ENCODE assay signal across 9 cellular contexts in the genomic region with DNA sequence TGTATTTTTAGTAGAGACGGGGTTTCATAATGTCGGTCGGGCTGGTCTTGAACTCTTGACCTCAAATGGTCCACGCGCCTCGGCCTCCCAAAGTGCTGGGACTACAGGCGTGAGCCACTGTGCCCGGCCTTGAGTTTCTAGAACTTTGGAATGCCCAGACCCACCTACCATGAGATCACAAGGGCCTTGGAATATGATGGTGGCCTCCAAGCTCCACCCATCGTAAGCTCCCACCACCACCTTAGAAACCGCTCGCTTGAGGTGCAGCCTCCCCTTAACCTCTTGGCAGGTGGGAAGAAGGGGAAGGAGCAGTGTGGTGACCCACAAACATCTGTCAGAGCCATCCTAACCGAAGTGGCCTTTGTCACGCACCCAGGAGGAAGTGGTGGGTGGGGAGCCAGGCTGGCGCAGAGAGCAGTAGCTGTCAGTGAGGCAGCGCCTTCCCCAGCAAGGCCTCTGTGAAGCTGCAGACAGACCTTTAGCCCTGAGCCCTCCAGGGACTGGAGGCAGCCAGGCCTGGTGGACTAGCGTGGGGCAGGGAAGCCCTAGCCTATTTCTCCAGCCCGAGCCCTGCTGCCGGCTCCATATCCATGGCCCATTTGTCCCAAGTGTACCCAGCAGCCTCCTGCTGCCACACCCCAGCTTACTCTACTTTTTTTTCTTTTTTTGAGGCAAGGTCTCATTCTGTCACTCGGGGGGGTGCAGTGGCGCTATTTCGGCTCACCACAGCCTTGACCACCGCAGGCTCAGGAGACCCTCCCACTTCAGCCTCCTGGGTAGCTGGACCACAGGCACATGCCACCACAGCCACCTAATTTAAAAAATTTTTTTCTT. TPM values are rescaled to one million over a fixed set of nuclear protein-coding genes. Genes with fewer than 3 reads are reported as not detected.
DNase-seq lines count a peak whose midpoint lies in the region; ATAC-seq, FAIRE-seq and TF ChIP-seq lines count a peak whose summit lies in the region.
"Had no signal": no experiment of that assay in that cellular context is flagged by ENCODE, and none has a peak within 500 bp of the region (broad histone marks: within the 10 kb centered on the region; RNA-seq: fewer than 3 reads in every experiment).

No MANE protein-coding gene starts in this region.

- peak; percentile 68 for FAIRE-seq in GM12878 (lab: Jason Lieb, UNC)

- in situ Hi-C loops in GM12878 (cut with MboI), result loop anchor here (25.0 kb wide), 1 partner anchor 1429 kb away; no protein-coding TSS in a partner anchor

- H3K27ac ChIP-seq in GM12878 (ENCODE audit: control insufficient read depth, insufficient read depth), result peak overlapping the region; percentile 89
- H3K27ac ChIP-seq: SJSA1 had no signal

- under 1% methylated on average over 22 of the region's 22 CpGs for WGBS in GM12878 (ENCODE audit: insufficient coverage, insufficient replicate concordance, low lambda C conversion rate, missing lambda C conversion rate)

- TSS peak; percentile 91 for BruUV-seq in GM12878 (replicated peaks; lab: Mats Ljungman, UMichigan)

- peak overlapping the region; percentile 77 for H3K9ac ChIP-seq in GM12878 (ENCODE audit: control insufficient read depth, insufficient read depth, low read length)

- peak; percentile 96 for TF ChIP-seq POLR2A in GM12878 (IDR thresholded peaks at IDR 0.05; ENCODE audit: low read depth, low read length)

- ATAC-seq in GM19023 (IDR thresholded peaks at IDR 0.05; ENCODE audit: unreplicated experiment) (peak; percentile 72), HG03097 (IDR thresholded peaks at IDR 0.05; ENCODE audit: low FRiP score, unreplicated experiment) (peak; percentile 87), GM12878 (peak; percentile 86)

- TF ChIP-seq CTCF in GM12878 (IDR thresholded peaks at IDR 0.05 in 2 of 3, conservative IDR thresholded peaks at IDR 0.05 in 1 of 3; ENCODE audit: control insufficient read depth in 2 of 3, extremely low read depth in 1 of 3, insufficient read depth in 1 of 3, low read depth in 3 of 3, low read length in 3 of 3), result no peak

- H3K36me3 ChIP-seq in GM12878 (ENCODE audit: control insufficient read depth in 2 of 2, insufficient read depth in 2 of 2, low read length in 1 of 2), result no peaks in the 10 kb centered on the region
- H3K36me3 ChIP-seq: SJSA1 had no signal

- no peaks in the 10 kb centered on the region for H3K9me3 ChIP-seq in GM12878 (replicated peaks; ENCODE audit: control insufficient read depth, insufficient read depth, low read length)
- H3K9me3 ChIP-seq: SJSA1 had no signal

- peak; percentile 48 for DNase-seq in T-helper 9 cell
- peak; percentile 97 for DNase-seq in GM12878 (ENCODE audit: low read depth, low spot score)
- peak; percentile 76 to 85 for DNase-seq in stimulated activated CD4-positive, alpha-beta T cell treated with anti-CD3 and anti-CD28 coated beads, Interleukin-4, amount 100 ng/mL, for 4 hours
- no peak for DNase-seq in kidney glomerular epithelial cell (lab: John Stamatoyannopoulos, UW)
- no peak for DNase-seq in DMS79 (lab: John Stamatoyannopoulos, UW)
- DNase-seq in AG08396 (ENCODE audit: low spot score), result no peak

- CTCF ChIA-PET in GM12878 (lab: Yijun Ruan, JAX), result interaction anchor here (0.6 to 7.8 kb wide), 8 partner anchors 12 to 139 kb away, joined by 3 to 125 read pairs (median 27); a partner anchor contains a TSS

- peaks cover 47% of the 10 kb centered on the region for H3K4me1 ChIP-seq in GM12878 (ENCODE audit: control insufficient read depth, insufficient read depth, low read length)
- H3K4me1 ChIP-seq: SJSA1 had no signal

- H2AFZ ChIP-seq in GM12878 (ENCODE audit: control insufficient read depth, low read depth, low read length), result peak overlapping the region; percentile 46

- RAD21 ChIA-PET in GM12878 (lab: Charles Lee; ENCODE audit: unreplicated experiment), result interaction anchor here (0.7 to 8.5 kb wide), 10 partner anchors 8 to 99 kb away, joined by 3 to 307 read pairs (median 4); a partner anchor contains a TSS

- H3K79me2 ChIP-seq in GM12878 (ENCODE audit: control insufficient read depth, insufficient read depth, low read length), result no peaks in the 10 kb centered on the region

- SMC1A ChIA-PET in GM12878 (lab: Charles Lee; ENCODE audit: uncharacterized antibody, unreplicated experiment), result interaction anchor here (1.0 to 19.4 kb wide), 7 partner anchors 11 to 77 kb away, joined by 3 to 431 read pairs (median 5); a partner anchor contains a TSS

- H3K4me2 ChIP-seq in GM12878 (ENCODE audit: control insufficient read depth, insufficient read depth), result peak overlapping the region; percentile 46

- no peaks in the 10 kb centered on the region for H3K27me3 ChIP-seq in GM12878 (replicated peaks in 1 of 2; ENCODE audit: control insufficient read depth in 2 of 2, insufficient read depth in 2 of 2, low read length in 1 of 2)
- H3K27me3 ChIP-seq: SJSA1 had no signal

- peak overlapping the region; percentile 9; the same call in 1 of the 2 replicates for H3K4me3 ChIP-seq in GM12878
- H3K4me3 ChIP-seq: SJSA1 had no signal

- 0 out of 2 replicates have a peak, but pooled peaks have one; percentile 22 for TF ChIP-seq RAD21 in GM12878 (IDR thresholded peaks at IDR 0.05; ENCODE audit: insufficient read depth, low read depth, low read length)

- TF ChIP-seq EP300 in GM12878 (IDR thresholded peaks at IDR 0.05; ENCODE audit: borderline replicate concordance in 1 of 2, control insufficient read depth in 1 of 2, low read depth in 2 of 2, low read length in 2 of 2), result peak; percentile 99 to 100

- no peaks in the 10 kb centered on the region for H4K20me1 ChIP-seq in GM12878 (ENCODE audit: control insufficient read depth, insufficient read depth)

- POLR2A ChIA-PET in GM12878 (lab: Charles Lee), result interaction anchor here (0.5 to 10.6 kb wide), 14 partner anchors 8 to 175 kb away, joined by 3 to 367 read pairs (median 6); a partner anchor contains a TSS

- intact Hi-C loops in GM12878 (cut with micrococcal nuclease; ENCODE audit: unreplicated experiment), result loop anchor here (1.0 to 2.0 kb wide), 2 partner anchors 13 to 28 kb away; a partner anchor contains a TSS

RNA-seq across cellular contexts. Expression of a gene that starts 13.1 kb away (rescaled TPM):
- 4.6 and 5.1 TPM in 2 replicates for total RNA-seq in GM12878 (2013; cell fraction: nucleolus; rRNA removed)
- total RNA-seq in GM12878 (2014; rRNA removed), result 33.5 and 40.8 TPM in 2 replicates
- total RNA-seq in GM12878 (2014; rRNA removed; fragmentation: Illumina TruSeq; extraction: Trizol), result 36.3 and 38.9 TPM in 2 replicates
- total RNA-seq in GM12878 (2021), result 85.9 and 86.2 TPM in 2 replicates
- 46.2 TPM for polyA plus RNA-seq in GM12878 (2011; ENCODE audit: low read depth)
- 94.3 and 102 TPM in 2 replicates for polyA plus RNA-seq in GM12878 (2011; rRNA removed)
- polyA plus RNA-seq in GM12878 (2011; cell fraction: cytosol; rRNA removed), result 64.9 and 80.5 TPM in 2 replicates
- polyA plus RNA-seq in GM12878 (2011; cell fraction: nucleus; rRNA removed), result 68.9 and 74.4 TPM in 2 replicates
- polyA plus RNA-seq in GM12878 (2012), result 46.0 and 51.9 TPM in 2 replicates
- polyA plus RNA-seq in GM12878 (2014; fragmentation: Illumina TruSeq; extraction: Trizol), result 69.9 and 80.6 TPM in 2 replicates
- polyA plus RNA-seq in GM12878 (2014; fragmentation: Nextera tagmentation; extraction: Ambion mirVana), result 10 to 100 TPM; 21.6 to 37.4 TPM
- polyA plus RNA-seq in GM12878 (2014; rRNA removed), result 76.4 and 76.5 TPM in 2 replicates
- 10 to 100 TPM; 75.9 to 99.8 TPM for polyA plus RNA-seq in GM12878 (2016; fragmentation: Nextera tagmentation; extraction: Ambion mirVana)
- polyA minus RNA-seq in GM12878 (2011; rRNA and poly(A)+ RNA removed), result 74.6 and 82.6 TPM in 2 replicates
- polyA minus RNA-seq in GM12878 (2011; cell fraction: cytosol; rRNA and poly(A)+ RNA removed), result 21.4 and 26.2 TPM in 2 replicates
- 38.2 and 47.7 TPM in 2 replicates for polyA minus RNA-seq in GM12878 (2011; cell fraction: nucleus; rRNA and poly(A)+ RNA removed)

RNA-seq across cellular contexts. Expression of a gene that starts 13.8 kb away (rescaled TPM):
- 150 and 164 TPM in 2 replicates for total RNA-seq in GM12878 (2013; cell fraction: nucleolus; rRNA removed)
- total RNA-seq in GM12878 (2014; rRNA removed), result 62.8 and 91.0 TPM in 2 replicates
- total RNA-seq in GM12878 (2014; rRNA removed; fragmentation: Illumina TruSeq; extraction: Trizol), result 56.2 and 65.6 TPM in 2 replicates
- 170 TPM in 2 replicates for total RNA-seq in GM12878 (2021)
- 33.4 TPM for polyA plus RNA-seq in GM12878 (2011; ENCODE audit: low read depth)
- polyA plus RNA-seq in GM12878 (2011; rRNA removed), result 73.8 and 97.2 TPM in 2 replicates
- 104 and 127 TPM in 2 replicates for polyA plus RNA-seq in GM12878 (2011; cell fraction: cytosol; rRNA removed)
- polyA plus RNA-seq in GM12878 (2011; cell fraction: nucleus; rRNA removed), result 199 and 213 TPM in 2 replicates
- 64.4 and 120 TPM in 2 replicates for polyA plus RNA-seq in GM12878 (2012)
- polyA plus RNA-seq in GM12878 (2014; fragmentation: Illumina TruSeq; extraction: Trizol), result 140 and 185 TPM in 2 replicates
- polyA plus RNA-seq in GM12878 (2014; fragmentation: Nextera tagmentation; extraction: Ambion mirVana), result 10 to 100 TPM; 10.7 to 12.1 TPM
- polyA plus RNA-seq in GM12878 (2014; rRNA removed), result 96.5 and 104 TPM in 2 replicates
- 100 to 1,000 TPM; 109 to 111 TPM for polyA plus RNA-seq in GM12878 (2016; fragmentation: Nextera tagmentation; extraction: Ambion mirVana)
- polyA minus RNA-seq in GM12878 (2011; rRNA and poly(A)+ RNA removed), result 106 and 131 TPM in 2 replicates
- polyA minus RNA-seq in GM12878 (2011; cell fraction: cytosol; rRNA and poly(A)+ RNA removed), result 80.5 and 81.6 TPM in 2 replicates
- 99.7 and 175 TPM in 2 replicates for polyA minus RNA-seq in GM12878 (2011; cell fraction: nucleus; rRNA and poly(A)+ RNA removed)
- total RNA-seq: SJSA1 had no signal

RNA-seq across cellular contexts. Expression of a gene that starts 28.9 kb away (rescaled TPM):
- 7.6 and 7.8 TPM in 2 replicates for total RNA-seq in GM12878 (2013; cell fraction: nucleolus; rRNA removed)
- total RNA-seq in GM12878 (2014; rRNA removed) (82.2 and 93.4 TPM in 2 replicates), GM12878 (2014; rRNA removed; fragmentation: Illumina TruSeq; extraction: Trizol) (64.3 and 72.1 TPM in 2 replicates), GM12878 (2021) (151 and 157 TPM in 2 replicates)
- 46.9 TPM for polyA plus RNA-seq in GM12878 (2011; ENCODE audit: low read depth)
- polyA plus RNA-seq in GM12878 (2011; rRNA removed) (142 and 183 TPM in 2 replicates), GM12878 (2014; fragmentation: Illumina TruSeq; extraction: Trizol) (88.1 and 117 TPM in 2 replicates), GM12878 (2014; fragmentation: Nextera tagmentation; extraction: Ambion mirVana) (100 to 1,000 TPM in 1 of 2 experiments, 10 to 100 TPM in 1; 76.6 to 162 TPM), GM12878 (2014; rRNA removed) (173 and 179 TPM in 2 replicates), GM12878 (2016; fragmentation: Nextera tagmentation; extraction: Ambion mirVana) (100 to 1,000 TPM; 255 to 266 TPM)
- polyA plus RNA-seq in GM12878 (2011; cell fraction: cytosol; rRNA removed), result 179 and 225 TPM in 2 replicates
- 72.2 and 89.4 TPM in 2 replicates for polyA plus RNA-seq in GM12878 (2011; cell fraction: nucleus; rRNA removed)
- 52.7 and 68.5 TPM in 2 replicates for polyA plus RNA-seq in GM12878 (2012)
- polyA minus RNA-seq in GM12878 (2011; rRNA and poly(A)+ RNA removed), result 47.4 and 64.3 TPM in 2 replicates
- 30.2 and 34.3 TPM in 2 replicates for polyA minus RNA-seq in GM12878 (2011; cell fraction: cytosol; rRNA and poly(A)+ RNA removed)
- polyA minus RNA-seq in GM12878 (2011; cell fraction: nucleus; rRNA and poly(A)+ RNA removed), result 10.6 and 17.2 TPM in 2 replicates

RNA-seq across cellular contexts. Expression of a gene that starts 51.4 kb away (rescaled TPM):
- total RNA-seq in GM12878 (2013; cell fraction: nucleolus; rRNA removed), result 5.1 and 6.2 TPM in 2 replicates
- total RNA-seq in GM12878 (2014; rRNA removed), result 4.9 and 6.2 TPM in 2 replicates
- 1.7 and 2.2 TPM in 2 replicates for total RNA-seq in GM12878 (2014; rRNA removed; fragmentation: Illumina TruSeq; extraction: Trizol)
- total RNA-seq in GM12878 (2021), result 5.2 and 5.4 TPM in 2 replicates
- polyA plus RNA-seq in GM12878 (2011; ENCODE audit: low read depth), result 0.71 TPM
- 1.9 and 2.3 TPM in 2 replicates for polyA plus RNA-seq in GM12878 (2011; rRNA removed)
- 3.3 and 6.3 TPM in 2 replicates for polyA plus RNA-seq in GM12878 (2011; cell fraction: cytosol; rRNA removed)
- polyA plus RNA-seq in GM12878 (2011; cell fraction: nucleus; rRNA removed), result 4.5 and 5.1 TPM in 2 replicates
- polyA plus RNA-seq in GM12878 (2012), result 1.7 and 1.9 TPM in 2 replicates
- 0.62 and 1.0 TPM in 2 replicates for polyA plus RNA-seq in GM12878 (2014; fragmentation: Illumina TruSeq; extraction: Trizol)
- polyA plus RNA-seq in GM12878 (2014; fragmentation: Nextera tagmentation; extraction: Ambion mirVana), result 1 to 10 TPM in 1 of 2 experiments, under 1 TPM in 1; 0.98 to 2.0 TPM
- polyA plus RNA-seq in GM12878 (2014; rRNA removed), result 5.1 and 6.9 TPM in 2 replicates
- 1 to 10 TPM; 5.7 to 7.6 TPM for polyA plus RNA-seq in GM12878 (2016; fragmentation: Nextera tagmentation; extraction: Ambion mirVana)
- polyA minus RNA-seq in GM12878 (2011; rRNA and poly(A)+ RNA removed), result 3.1 and 3.5 TPM in 2 replicates
- polyA minus RNA-seq in GM12878 (2011; cell fraction: cytosol; rRNA and poly(A)+ RNA removed), result 1.9 and 4.7 TPM in 2 replicates
- 3.6 and 5.5 TPM in 2 replicates for polyA minus RNA-seq in GM12878 (2011; cell fraction: nucleus; rRNA and poly(A)+ RNA removed)

Comparison
In these comparisons a context has a peak if more than half of its experiments do, and no peak if none do; other contexts are left out.
1. DNase-seq: peak in T-helper 9 cell (single experiment), GM12878 (single experiment) and stimulated activated CD4-positive, alpha-beta T cell treated with anti-CD3 and anti-CD28 coated beads, Interleukin-4, amount 100 ng/mL, for 4 hours (2 of 2); none in kidney glomerular epithelial cell (single experiment), DMS79 (single experiment) and AG08396 (single experiment).
2. Peak in every context shown above with its lines, with median percentiles within 50 percentile points of each other: ATAC-seq.